Comparison of ENCODE assay signal across 2 cellular contexts in the genomic region with DNA sequence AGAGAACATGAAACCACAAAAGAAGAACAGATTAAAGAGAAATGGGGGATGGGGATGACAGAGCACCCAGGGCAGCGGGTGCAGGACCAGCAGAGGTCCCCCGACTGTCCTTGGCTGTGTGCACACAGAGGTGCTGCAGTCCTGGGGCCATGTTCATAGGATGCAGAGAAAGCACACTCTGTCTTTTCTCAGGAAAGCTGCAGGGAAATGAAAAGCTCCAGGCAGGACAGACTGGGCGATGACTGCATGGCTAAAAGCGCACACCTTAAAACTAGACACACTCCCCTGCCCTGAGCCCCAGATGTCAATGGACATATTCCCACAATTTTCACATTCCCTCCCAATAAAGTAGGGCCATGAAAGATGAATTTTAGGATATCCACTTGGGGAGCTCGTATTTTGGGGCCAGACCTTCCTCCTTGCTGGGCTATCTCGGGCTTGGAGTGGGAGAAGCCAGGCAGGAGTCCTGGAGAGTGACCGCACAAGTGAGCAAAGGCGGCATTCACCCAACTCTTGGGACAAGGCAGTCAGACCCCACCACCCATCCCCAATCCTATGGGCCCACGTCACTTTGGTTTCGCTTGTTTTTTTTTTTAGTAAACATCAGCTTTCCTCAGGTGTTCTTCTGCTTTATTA.
TF ChIP-seq lines count a peak whose summit lies in the region.

No MANE protein-coding gene starts in this region.

TF ChIP-seq in A549, 52 proteins besides CTCF, POLR2A, EP300 and RAD21:
- peak; percentile 47; the same call in 1 of the 2 replicates for TF ChIP-seq FOSB (CRISPR knock-in tag; IDR thresholded peaks at IDR 0.05)
- no peak for TF ChIP-seq BHLHE40 (IDR thresholded peaks at IDR 0.05; ENCODE audit: low read depth, low read length)

TF ChIP-seq in H1, 55 proteins besides CTCF, POLR2A, EP300 and RAD21:
- TF ChIP-seq, protein P1, sequence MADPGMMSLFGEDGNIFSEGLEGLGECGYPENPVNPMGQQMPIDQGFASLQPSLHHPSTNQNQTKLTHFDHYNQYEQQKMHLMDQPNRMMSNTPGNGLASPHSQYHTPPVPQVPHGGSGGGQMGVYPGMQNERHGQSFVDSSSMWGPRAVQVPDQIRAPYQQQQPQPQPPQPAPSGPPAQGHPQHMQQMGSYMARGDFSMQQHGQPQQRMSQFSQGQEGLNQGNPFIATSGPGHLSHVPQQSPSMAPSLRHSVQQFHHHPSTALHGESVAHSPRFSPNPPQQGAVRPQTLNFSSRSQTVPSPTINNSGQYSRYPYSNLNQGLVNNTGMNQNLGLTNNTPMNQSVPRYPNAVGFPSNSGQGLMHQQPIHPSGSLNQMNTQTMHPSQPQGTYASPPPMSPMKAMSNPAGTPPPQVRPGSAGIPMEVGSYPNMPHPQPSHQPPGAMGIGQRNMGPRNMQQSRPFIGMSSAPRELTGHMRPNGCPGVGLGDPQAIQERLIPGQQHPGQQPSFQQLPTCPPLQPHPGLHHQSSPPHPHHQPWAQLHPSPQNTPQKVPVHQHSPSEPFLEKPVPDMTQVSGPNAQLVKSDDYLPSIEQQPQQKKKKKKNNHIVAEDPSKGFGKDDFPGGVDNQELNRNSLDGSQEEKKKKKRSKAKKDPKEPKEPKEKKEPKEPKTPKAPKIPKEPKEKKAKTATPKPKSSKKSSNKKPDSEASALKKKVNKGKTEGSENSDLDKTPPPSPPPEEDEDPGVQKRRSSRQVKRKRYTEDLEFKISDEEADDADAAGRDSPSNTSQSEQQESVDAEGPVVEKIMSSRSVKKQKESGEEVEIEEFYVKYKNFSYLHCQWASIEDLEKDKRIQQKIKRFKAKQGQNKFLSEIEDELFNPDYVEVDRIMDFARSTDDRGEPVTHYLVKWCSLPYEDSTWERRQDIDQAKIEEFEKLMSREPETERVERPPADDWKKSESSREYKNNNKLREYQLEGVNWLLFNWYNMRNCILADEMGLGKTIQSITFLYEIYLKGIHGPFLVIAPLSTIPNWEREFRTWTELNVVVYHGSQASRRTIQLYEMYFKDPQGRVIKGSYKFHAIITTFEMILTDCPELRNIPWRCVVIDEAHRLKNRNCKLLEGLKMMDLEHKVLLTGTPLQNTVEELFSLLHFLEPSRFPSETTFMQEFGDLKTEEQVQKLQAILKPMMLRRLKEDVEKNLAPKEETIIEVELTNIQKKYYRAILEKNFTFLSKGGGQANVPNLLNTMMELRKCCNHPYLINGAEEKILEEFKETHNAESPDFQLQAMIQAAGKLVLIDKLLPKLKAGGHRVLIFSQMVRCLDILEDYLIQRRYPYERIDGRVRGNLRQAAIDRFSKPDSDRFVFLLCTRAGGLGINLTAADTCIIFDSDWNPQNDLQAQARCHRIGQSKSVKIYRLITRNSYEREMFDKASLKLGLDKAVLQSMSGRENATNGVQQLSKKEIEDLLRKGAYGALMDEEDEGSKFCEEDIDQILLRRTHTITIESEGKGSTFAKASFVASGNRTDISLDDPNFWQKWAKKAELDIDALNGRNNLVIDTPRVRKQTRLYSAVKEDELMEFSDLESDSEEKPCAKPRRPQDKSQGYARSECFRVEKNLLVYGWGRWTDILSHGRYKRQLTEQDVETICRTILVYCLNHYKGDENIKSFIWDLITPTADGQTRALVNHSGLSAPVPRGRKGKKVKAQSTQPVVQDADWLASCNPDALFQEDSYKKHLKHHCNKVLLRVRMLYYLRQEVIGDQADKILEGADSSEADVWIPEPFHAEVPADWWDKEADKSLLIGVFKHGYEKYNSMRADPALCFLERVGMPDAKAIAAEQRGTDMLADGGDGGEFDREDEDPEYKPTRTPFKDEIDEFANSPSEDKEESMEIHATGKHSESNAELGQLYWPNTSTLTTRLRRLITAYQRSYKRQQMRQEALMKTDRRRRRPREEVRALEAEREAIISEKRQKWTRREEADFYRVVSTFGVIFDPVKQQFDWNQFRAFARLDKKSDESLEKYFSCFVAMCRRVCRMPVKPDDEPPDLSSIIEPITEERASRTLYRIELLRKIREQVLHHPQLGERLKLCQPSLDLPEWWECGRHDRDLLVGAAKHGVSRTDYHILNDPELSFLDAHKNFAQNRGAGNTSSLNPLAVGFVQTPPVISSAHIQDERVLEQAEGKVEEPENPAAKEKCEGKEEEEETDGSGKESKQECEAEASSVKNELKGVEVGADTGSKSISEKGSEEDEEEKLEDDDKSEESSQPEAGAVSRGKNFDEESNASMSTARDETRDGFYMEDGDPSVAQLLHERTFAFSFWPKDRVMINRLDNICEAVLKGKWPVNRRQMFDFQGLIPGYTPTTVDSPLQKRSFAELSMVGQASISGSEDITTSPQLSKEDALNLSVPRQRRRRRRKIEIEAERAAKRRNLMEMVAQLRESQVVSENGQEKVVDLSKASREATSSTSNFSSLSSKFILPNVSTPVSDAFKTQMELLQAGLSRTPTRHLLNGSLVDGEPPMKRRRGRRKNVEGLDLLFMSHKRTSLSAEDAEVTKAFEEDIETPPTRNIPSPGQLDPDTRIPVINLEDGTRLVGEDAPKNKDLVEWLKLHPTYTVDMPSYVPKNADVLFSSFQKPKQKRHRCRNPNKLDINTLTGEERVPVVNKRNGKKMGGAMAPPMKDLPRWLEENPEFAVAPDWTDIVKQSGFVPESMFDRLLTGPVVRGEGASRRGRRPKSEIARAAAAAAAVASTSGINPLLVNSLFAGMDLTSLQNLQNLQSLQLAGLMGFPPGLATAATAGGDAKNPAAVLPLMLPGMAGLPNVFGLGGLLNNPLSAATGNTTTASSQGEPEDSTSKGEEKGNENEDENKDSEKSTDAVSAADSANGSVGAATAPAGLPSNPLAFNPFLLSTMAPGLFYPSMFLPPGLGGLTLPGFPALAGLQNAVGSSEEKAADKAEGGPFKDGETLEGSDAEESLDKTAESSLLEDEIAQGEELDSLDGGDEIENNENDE (IDR thresholded peaks at IDR 0.05; ENCODE audit: insufficient replicate concordance, low read length): no peak
- TF ChIP-seq TEAD4 (IDR thresholded peaks at IDR 0.05; ENCODE audit: low read depth, low read length): no peak
- TF ChIP-seq GTF2F1 (IDR thresholded peaks at IDR 0.05; ENCODE audit: borderline replicate concordance, low read depth, low read length): no peak
- no peak for TF ChIP-seq CBX8 (IDR thresholded peaks at IDR 0.05; ENCODE audit: borderline replicate concordance, low read depth, low read length)
- TF ChIP-seq SIRT6 (IDR thresholded peaks at IDR 0.05; ENCODE audit: low read length): no peak
- TF ChIP-seq BACH1 (IDR thresholded peaks at IDR 0.05; ENCODE audit: low read length): no peak
- no peak for TF ChIP-seq ASH2L (IDR thresholded peaks at IDR 0.05; ENCODE audit: low read length)
- TF ChIP-seq KDM5A (IDR thresholded peaks at IDR 0.05; ENCODE audit: low read length): no peak
